ENCODE assay signal across 17 cellular contexts in genomic region chr1:116432655-116433282, GRCh38. TPM values are rescaled to one million over a fixed set of nuclear protein-coding genes. Genes with fewer than 3 reads are reported as not detected.
DNase-seq lines count a peak whose midpoint lies in the region; ATAC-seq and TF ChIP-seq lines count a peak whose summit lies in the region.
"Had no signal": no experiment of that assay in that cellular context is flagged by ENCODE, and none has a peak within 500 bp of the region (broad histone marks: within the 10 kb centered on the region; RNA-seq: fewer than 3 reads in every experiment).

No MANE protein-coding gene starts in this region.

- peak overlapping the region; percentile 3 for H3K9ac ChIP-seq in skeletal muscle satellite cell (ENCODE audit: low read depth, low read length)
- H3K9ac ChIP-seq: SK-N-SH had no signal

- intact Hi-C loops in left colon (cut with DNase I, micrococcal nuclease) = no loop called here

- H3K36me3 ChIP-seq in SJCRH30 (no peaks in the 10 kb centered on the region), skeletal muscle satellite cell (ENCODE audit: insufficient read depth, low read length) (no peaks in the 10 kb centered on the region)
- H3K36me3 ChIP-seq: esophagus squamous epithelium had no signal

- H3K4me1 ChIP-seq in SJCRH30 (peaks cover 14% of the 10 kb centered on the region), skeletal muscle satellite cell (ENCODE audit: control insufficient read depth, insufficient read depth, low read length) (peaks cover 11% of the 10 kb centered on the region)
- H3K4me1 ChIP-seq: esophagus squamous epithelium had no signal

- H3K4me2 ChIP-seq in skeletal muscle satellite cell (ENCODE audit: low read length) = no peak overlapping the region
- H3K4me2 ChIP-seq: SK-N-SH had no signal

- H3K27ac ChIP-seq in SJCRH30 = peak overlapping the region; percentile 79

- H3K27ac Mint-ChIP-seq in HFFc6 = peak overlapping the region; percentile 47; the same call in 1 of the 2 replicates
- no peak overlapping the region for H3K27ac Mint-ChIP-seq in effector memory CD8-positive, alpha-beta T cell
- H3K27ac Mint-ChIP-seq: B cell, mesothelial cell of epicardium had no signal

- H3K4me3 Mint-ChIP-seq in HFFc6 = no peak overlapping the region
- H3K4me3 Mint-ChIP-seq in effector memory CD8-positive, alpha-beta T cell = no peak overlapping the region
- H3K4me3 Mint-ChIP-seq: B cell, mesothelial cell of epicardium had no signal

- H3K36me3 Mint-ChIP-seq in HFFc6 (ENCODE audit: low read depth) = no peaks in the 10 kb centered on the region
- no peaks in the 10 kb centered on the region for H3K36me3 Mint-ChIP-seq in effector memory CD8-positive, alpha-beta T cell (ENCODE audit: insufficient read depth)
- H3K36me3 Mint-ChIP-seq: mesothelial cell of epicardium had no signal

- H3K9me3 ChIP-seq in SJCRH30 (replicated peaks) (no peaks in the 10 kb centered on the region), skeletal muscle satellite cell (replicated peaks; ENCODE audit: low read length) (no peaks in the 10 kb centered on the region)
- H3K9me3 ChIP-seq: SK-N-SH had no signal

- H3K27me3 ChIP-seq in SJCRH30 (no peaks in the 10 kb centered on the region), skeletal muscle satellite cell (ENCODE audit: control insufficient read depth, insufficient read depth, low read length) (peaks cover 8% of the 10 kb centered on the region)
- H3K27me3 ChIP-seq: esophagus squamous epithelium had no signal

- H3K4me3 ChIP-seq in SJCRH30 (no peak overlapping the region), skeletal muscle satellite cell (ENCODE audit: low read length) (no peak overlapping the region)
- H3K4me3 ChIP-seq: esophagus squamous epithelium, skin epidermis had no signal

- TF ChIP-seq CTCF in HFFc6 (IDR thresholded peaks at IDR 0.05) = no peak

- H3K27me3 Mint-ChIP-seq in HFFc6 (ENCODE audit: insufficient read depth) = peaks cover 27% of the 10 kb centered on the region
- no peaks in the 10 kb centered on the region for H3K27me3 Mint-ChIP-seq in effector memory CD8-positive, alpha-beta T cell
- H3K27me3 Mint-ChIP-seq: B cell had no signal

- no peaks in the 10 kb centered on the region for H3K9me3 Mint-ChIP-seq in HFFc6
- H3K9me3 Mint-ChIP-seq in effector memory CD8-positive, alpha-beta T cell = no peaks in the 10 kb centered on the region

- no peak for DNase-seq in HFFc6
- DNase-seq in SJCRH30 = no peak
- DNase-seq in left colon = no peak
- DNase-seq in GDM1 (lab: John Stamatoyannopoulos, UW) = no peak
- no peak for DNase-seq in effector memory CD8-positive, alpha-beta T cell
- DNase-seq: activated CD4-positive, alpha-beta T cell treated with anti-CD3 and anti-CD28 coated beads for 4 hours; activated CD8-positive, alpha-beta memory T cell treated with anti-CD3 and anti-CD28 coated beads, Interleukin-2, amount 50 U/mL, for 48 hours; esophagus squamous epithelium; NCI-H187 treated with DMSO at 0.1 percent for 48 hours; OCI-M1; SK-N-SH; T1000 had no signal

- peak; percentile 54 for ATAC-seq in left colon
- no peak for ATAC-seq in GM18870 (IDR thresholded peaks at IDR 0.05; ENCODE audit: unreplicated experiment)
- ATAC-seq in effector memory CD8-positive, alpha-beta T cell (replicated peaks) = no peak

- peaks cover 16% of the 10 kb centered on the region for H3K4me1 Mint-ChIP-seq in HFFc6 (ENCODE audit: low read depth)
- H3K4me1 Mint-ChIP-seq in effector memory CD8-positive, alpha-beta T cell (ENCODE audit: low read depth in 2 of 2) = no peaks in the 10 kb centered on the region
- H3K4me1 Mint-ChIP-seq: B cell had no signal

RNA-seq across cellular contexts. Expression of gene ATP1A1, which starts 59.7 kb away (rescaled TPM):
- total RNA-seq in HFFc6 (2021; fragmentation: NEBNext Ultra II Directional; extraction: Animal tissue kit (Norgen Biotek cat#: 25700)) = 100 to 1,000 TPM; 192 to 244 (median 222) TPM
- total RNA-seq in SJCRH30 (2014; rRNA removed; shearing (Covaris generic)) = 110 and 112 TPM in 2 replicates
- 1,000 to 10,000 TPM; 1,822 to 3,252 TPM for total RNA-seq in left colon
- total RNA-seq in skeletal muscle satellite cell (2012; rRNA removed) = 88.2 and 88.7 TPM in 2 replicates

Comparison
In these comparisons a context has a peak if more than half of its experiments do, and no peak if none do; other contexts are left out.
1. RNA of gene ATP1A1, which starts 59.7 kb away (total RNA-seq): 1,822 to 3,252 TPM in left colon; 192 to 244 TPM in HFFc6 and 110 to 112 TPM in SJCRH30; every median in the first group is over 4 times any median in the second.